ENCODE assay signal across 34 cellular contexts in genomic region chr5:105899726-105900125, GRCh38.
"Had no signal": no experiment of that assay in that cellular context is flagged by ENCODE, and none has a peak within 500 bp of the region (broad histone marks: within the 10 kb centered on the region; RNA-seq: fewer than 3 reads in every experiment).

No MANE protein-coding gene starts in this region.

- H3K9me3 Mint-ChIP-seq: activated CD4-positive, alpha-beta T cell treated with anti-CD3 and anti-CD28 coated beads, Interleukin-2, amount 10 ng/mL, durations not matched to agents 24 days and 14 days had no signal

- H3K36me3 ChIP-seq: ascending aorta, brain microvascular endothelial cell, breast epithelium had no signal

- H3K27ac ChIP-seq: ascending aorta, body of pancreas, brain microvascular endothelial cell, breast epithelium, VCaP had no signal

- H3K4me3 ChIP-seq: ascending aorta, body of pancreas, breast epithelium had no signal

- H3K36me3 Mint-ChIP-seq: activated CD4-positive, alpha-beta memory T cell treated with anti-CD3 and anti-CD28 coated beads for 36 hours; activated CD8-positive, alpha-beta memory T cell treated with anti-CD3 and anti-CD28 coated beads, Interleukin-2, amount 10 ng/mL, durations not matched to agents 7 days and 5 days; activated naive CD4-positive, alpha-beta T cell treated with anti-CD3 and anti-CD28 coated beads, Interleukin-2, amount 10 ng/mL, durations not matched to agents 7 days and 5 days; activated naive CD4-positive, alpha-beta T cell treated with anti-CD3 and anti-CD28 coated beads, Interleukin-2, amount 50 U/mL, for 24 hours; activated naive CD8-positive, alpha-beta T cell; activated naive CD8-positive, alpha-beta T cell treated with anti-CD3 and anti-CD28 coated beads, Interleukin-2, amount 10 ng/mL, durations not matched to agents 7 days and 5 days; T-cell had no signal

- H3K27ac Mint-ChIP-seq: activated B cell treated with CpG ODN at 0.5 μM for 24 hours; activated CD4-positive, alpha-beta memory T cell treated with anti-CD3 and anti-CD28 coated beads for 36 hours; activated CD4-positive, alpha-beta T cell treated with anti-CD3 and anti-CD28 coated beads, Interleukin-2, amount 10 ng/mL, durations not matched to agents 24 days and 14 days; activated CD8-positive, alpha-beta memory T cell treated with anti-CD3 and anti-CD28 coated beads, Interleukin-2, amount 10 ng/mL, durations not matched to agents 7 days and 5 days; activated CD8-positive, alpha-beta T cell treated with anti-CD3 and anti-CD28 coated beads, Interleukin-2, amount 10 ng/mL, durations not matched to agents 7 days and 5 days; activated naive CD4-positive, alpha-beta T cell treated with anti-CD3 and anti-CD28 coated beads, Interleukin-2, amount 10 ng/mL, durations not matched to agents 7 days and 5 days; activated naive CD4-positive, alpha-beta T cell treated with anti-CD3 and anti-CD28 coated beads, Interleukin-2, amount 50 U/mL, for 24 hours; activated naive CD8-positive, alpha-beta T cell; activated naive CD8-positive, alpha-beta T cell treated with anti-CD3 and anti-CD28 coated beads, Interleukin-2, amount 10 ng/mL, durations not matched to agents 7 days and 5 days; activated naive CD8-positive, alpha-beta T cell treated with anti-CD3 and anti-CD28 coated beads, Interleukin-2, amount 50 U/mL, for 24 hours; activated T-cell treated with anti-CD3 and anti-CD28 coated beads, Interleukin-2, amount 50 U/mL, for 24 hours; activated T-helper 2 cell treated with anti-CD3 and anti-CD28 coated beads, Interferon-gamma antibody, Interleukin-2, Interleukin-4, amounts not matched to agents 10 μg/mL and 5 μg/mL and 100 μg/mL, durations not matched to agents 14 hours and 24 hours and 36 hours; T-cell; T-helper 17 cell had no signal

- H3K4me3 Mint-ChIP-seq: activated B cell treated with CpG ODN at 0.5 μM for 24 hours; activated CD4-positive, alpha-beta memory T cell treated with anti-CD3 and anti-CD28 coated beads for 36 hours; activated CD4-positive, alpha-beta T cell treated with anti-CD3 and anti-CD28 coated beads, Interleukin-2, amount 10 ng/mL, durations not matched to agents 24 days and 14 days; activated CD8-positive, alpha-beta memory T cell treated with anti-CD3 and anti-CD28 coated beads, Interleukin-2, amount 10 ng/mL, durations not matched to agents 7 days and 5 days; activated CD8-positive, alpha-beta T cell treated with anti-CD3 and anti-CD28 coated beads, Interleukin-2, amount 10 ng/mL, durations not matched to agents 7 days and 5 days; activated naive CD4-positive, alpha-beta T cell treated with anti-CD3 and anti-CD28 coated beads, Interleukin-2, amount 10 ng/mL, durations not matched to agents 7 days and 5 days; activated naive CD4-positive, alpha-beta T cell treated with anti-CD3 and anti-CD28 coated beads, Interleukin-2, amount 50 U/mL, for 24 hours; activated naive CD8-positive, alpha-beta T cell; activated naive CD8-positive, alpha-beta T cell treated with anti-CD3 and anti-CD28 coated beads, Interleukin-2, amount 10 ng/mL, durations not matched to agents 7 days and 5 days; activated naive CD8-positive, alpha-beta T cell treated with anti-CD3 and anti-CD28 coated beads, Interleukin-2, amount 50 U/mL, for 24 hours; activated T-cell treated with anti-CD3 and anti-CD28 coated beads, Interleukin-2, amount 50 U/mL, for 24 hours; T-cell; T-helper 17 cell had no signal

- H3K27me3 ChIP-seq: ascending aorta, body of pancreas, brain microvascular endothelial cell, breast epithelium had no signal

- H3K27me3 Mint-ChIP-seq: activated B cell treated with CpG ODN at 0.5 μM for 24 hours; activated CD4-positive, alpha-beta memory T cell treated with anti-CD3 and anti-CD28 coated beads for 36 hours; activated CD4-positive, alpha-beta T cell treated with anti-CD3 and anti-CD28 coated beads, Interleukin-2, amount 10 ng/mL, durations not matched to agents 24 days and 14 days; activated CD8-positive, alpha-beta memory T cell treated with anti-CD3 and anti-CD28 coated beads, Interleukin-2, amount 10 ng/mL, durations not matched to agents 7 days and 5 days; activated naive CD4-positive, alpha-beta T cell treated with anti-CD3 and anti-CD28 coated beads, Interleukin-2, amount 10 ng/mL, durations not matched to agents 7 days and 5 days; activated naive CD4-positive, alpha-beta T cell treated with anti-CD3 and anti-CD28 coated beads, Interleukin-2, amount 50 U/mL, for 24 hours; activated naive CD8-positive, alpha-beta T cell; activated naive CD8-positive, alpha-beta T cell treated with anti-CD3 and anti-CD28 coated beads, Interleukin-2, amount 10 ng/mL, durations not matched to agents 7 days and 5 days; activated naive CD8-positive, alpha-beta T cell treated with anti-CD3 and anti-CD28 coated beads, Interleukin-2, amount 50 U/mL, for 24 hours; activated T-cell treated with anti-CD3 and anti-CD28 coated beads, Interleukin-2, amount 50 U/mL, for 24 hours; T-cell; T-helper 17 cell had no signal

- FAIRE-seq: TTC549 had no signal

- DNase-seq: activated B cell treated with CpG ODN at 0.5 μM for 24 hours; activated CD4-positive, alpha-beta memory T cell treated with anti-CD3 and anti-CD28 coated beads for 36 hours; activated CD4-positive, alpha-beta T cell treated with anti-CD3 and anti-CD28 coated beads for 4 hours; activated CD4-positive, alpha-beta T cell treated with anti-CD3 and anti-CD28 coated beads, Interleukin-2, amount 10 ng/mL, durations not matched to agents 24 days and 14 days; activated CD4-positive, alpha-beta T cell treated with anti-CD3 and anti-CD28 coated beads, Interleukin-2, amount 50 U/mL, for 1 hour; activated CD4-positive, alpha-beta T cell treated with anti-CD3 and anti-CD28 coated beads, Interleukin-2, amount 50 U/mL, for 4 hours; activated CD4-positive, CD25-positive, alpha-beta regulatory T cell treated with anti-CD3 and anti-CD28 coated beads, Interleukin-2, amount 50 U/mL, for 72 hours; activated CD8-positive, alpha-beta memory T cell treated with anti-CD3 and anti-CD28 coated beads for 24 hours; activated CD8-positive, alpha-beta memory T cell treated with anti-CD3 and anti-CD28 coated beads, Interleukin-2, amount 10 ng/mL, durations not matched to agents 7 days and 5 days; activated CD8-positive, alpha-beta memory T cell treated with anti-CD3 and anti-CD28 coated beads, Interleukin-2, amount 50 U/mL, for 48 hours; activated CD8-positive, alpha-beta T cell treated with anti-CD3 and anti-CD28 coated beads, Interleukin-2, amount 10 ng/mL, durations not matched to agents 7 days and 5 days; activated effector memory CD4-positive, alpha-beta T cell treated with Interleukin-2 at 50 U/mL for 16 hours; activated gamma-delta T cell; activated naive CD4-positive, alpha-beta T cell treated with anti-CD3 and anti-CD28 coated beads, Interleukin-2, amount 10 ng/mL, durations not matched to agents 7 days and 5 days; activated naive CD4-positive, alpha-beta T cell treated with Interleukin-2 at 50 U/mL for 16 hours; activated naive CD8-positive, alpha-beta T cell treated with anti-CD3 and anti-CD28 coated beads, Interleukin-2, amount 10 ng/mL, durations not matched to agents 7 days and 5 days; activated naive CD8-positive, alpha-beta T cell treated with anti-CD3 and anti-CD28 coated beads, Interleukin-2, amount 50 U/mL, for 24 hours; activated T-cell treated with anti-CD3 and anti-CD28 coated beads, Interleukin-2, amount 50 U/mL, for 24 hours; activated T-cell treated with anti-CD3 and anti-CD28 coated beads, Interleukin-2, amount 50 U/mL, for 48 hours; amygdala; anterior cingulate cortex; body of pancreas; brain microvascular endothelial cell; central memory CD4-positive, alpha-beta T cell; T-cell; T-helper 17 cell; T-helper 9 cell had no signal

- H3K4me1 Mint-ChIP-seq: activated B cell treated with CpG ODN at 0.5 μM for 24 hours; activated CD4-positive, alpha-beta T cell treated with anti-CD3 and anti-CD28 coated beads, Interleukin-2, amount 10 ng/mL, durations not matched to agents 24 days and 14 days; activated CD8-positive, alpha-beta memory T cell treated with anti-CD3 and anti-CD28 coated beads, Interleukin-2, amount 10 ng/mL, durations not matched to agents 7 days and 5 days; activated naive CD4-positive, alpha-beta T cell treated with anti-CD3 and anti-CD28 coated beads, Interleukin-2, amount 10 ng/mL, durations not matched to agents 7 days and 5 days; activated naive CD4-positive, alpha-beta T cell treated with anti-CD3 and anti-CD28 coated beads, Interleukin-2, amount 50 U/mL, for 24 hours; activated naive CD8-positive, alpha-beta T cell treated with anti-CD3 and anti-CD28 coated beads, Interleukin-2, amount 10 ng/mL, durations not matched to agents 7 days and 5 days; activated naive CD8-positive, alpha-beta T cell treated with anti-CD3 and anti-CD28 coated beads, Interleukin-2, amount 50 U/mL, for 24 hours; T-cell; T-helper 17 cell had no signal

- H3K9me3 ChIP-seq: ascending aorta, body of pancreas, breast epithelium had no signal

- ATAC-seq: activated CD8-positive, alpha-beta memory T cell treated with anti-CD3 and anti-CD28 coated beads, Interleukin-2, amount 10 ng/mL, durations not matched to agents 7 days and 5 days; activated CD8-positive, alpha-beta T cell treated with anti-CD3 and anti-CD28 coated beads, Interleukin-2, amount 10 ng/mL, durations not matched to agents 7 days and 5 days; activated naive CD8-positive, alpha-beta T cell treated with anti-CD3 and anti-CD28 coated beads, Interleukin-2, amount 50 U/mL, for 24 hours; body of pancreas; T-cell; T-helper 17 cell had no signal

- H3K4me1 ChIP-seq: ascending aorta, body of pancreas, breast epithelium had no signal
